8 cellular contexts compared by ENCODE assay signal in the genomic region with DNA sequence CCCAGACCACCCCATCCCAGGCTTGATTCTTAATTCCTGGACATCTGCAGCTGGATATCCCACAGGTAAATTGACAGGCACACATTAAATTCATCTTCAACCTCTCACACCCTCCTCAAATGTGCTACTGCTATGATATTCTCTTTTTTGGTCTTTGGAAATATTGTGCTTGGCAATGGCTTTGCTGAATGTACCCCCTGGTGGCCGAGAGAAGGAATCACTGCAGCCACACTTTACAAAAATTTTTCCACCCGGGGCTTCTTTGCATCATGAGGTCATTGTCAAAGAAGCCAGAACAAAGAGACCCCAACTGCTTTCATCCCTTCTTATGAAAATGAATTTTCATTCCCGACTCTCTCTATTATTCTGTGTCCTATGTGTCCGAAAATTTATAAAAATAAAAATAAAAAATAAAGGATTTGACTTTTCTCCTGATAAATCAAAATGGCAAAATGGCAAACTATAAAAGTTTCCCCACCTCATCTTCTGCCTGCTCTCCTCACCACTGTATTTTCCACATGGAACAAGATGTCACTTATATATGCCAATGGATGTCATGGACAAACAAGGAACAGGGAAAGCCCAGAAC. TPM values are rescaled to one million over a fixed set of nuclear protein-coding genes. Genes with fewer than 3 reads are reported as not detected.
DNase-seq lines count a peak whose midpoint lies in the region; ATAC-seq and TF ChIP-seq lines count a peak whose summit lies in the region.

No MANE protein-coding gene starts in this region.

- 12 to 15% methylated on average over 4 of the region's 4 CpGs for WGBS in tibial nerve, 2 donors

- H3K27ac ChIP-seq in HL-60 (replicated peaks) (no peak overlapping the region), VCaP (no peak overlapping the region), tibial nerve (peak overlapping the region in 2 of 4 donors; percentile 12 to 13)

- peak; percentile 53 for ATAC-seq in GM18505 (IDR thresholded peaks at IDR 0.05; ENCODE audit: unreplicated experiment)

- H3K4me3 ChIP-seq in HL-60 (replicated peaks; ENCODE audit: insufficient read depth, low read length) (no peak overlapping the region), tibial nerve (no peak overlapping the region)

- DNase-seq in Ammon's horn (ENCODE audit: low spot score) (peak; percentile 68), HL-60 (ENCODE audit: low read depth in 1 of 2, low spot score in 1 of 2) (peak in 1 of 2 experiments; percentile 4), iPS-NIHi11 (ENCODE audit: low spot score) (peak; percentile 44), tibial nerve (ENCODE audit: low spot score in 2 of 2) (no peak), GF-D8 (lab: John Stamatoyannopoulos, UW) (no peak)
- DNase-seq in effector CD8-positive, alpha-beta T cell (lab: John Stamatoyannopoulos, UW) = no peak

- TF ChIP-seq EP300 in tibial nerve (IDR thresholded peaks at IDR 0.05) = no peak

- no peaks in the 10 kb centered on the region for H3K9me3 ChIP-seq in tibial nerve

- H3K36me3 ChIP-seq in tibial nerve = no peaks in the 10 kb centered on the region

- TF ChIP-seq CTCF in HL-60 (IDR thresholded peaks at IDR 0.05; ENCODE audit: insufficient read depth, low read length) (peak; percentile 44), VCaP (conservative IDR thresholded peaks at IDR 0.05) (peak; percentile 90), tibial nerve (IDR thresholded peaks at IDR 0.05) (peak; percentile 65 to 87 (median 75))

- peaks cover 0 to 7% (median 0%) of the 10 kb centered on the region in 4 donors for H3K4me1 ChIP-seq in tibial nerve

- peaks cover 17% of the 10 kb centered on the region for H3K27me3 ChIP-seq in HL-60 (ENCODE audit: insufficient read depth, poor library complexity, severe bottlenecking)
- no peaks in the 10 kb centered on the region for H3K27me3 ChIP-seq in tibial nerve

- TF ChIP-seq POLR2A in GM18505 (IDR thresholded peaks at IDR 0.05; ENCODE audit: borderline replicate concordance, extremely low read depth, insufficient read depth, insufficient read length) = no peak
- TF ChIP-seq POLR2A in tibial nerve (IDR thresholded peaks at IDR 0.05) = no peak

RNA-seq across cellular contexts. Expression of a gene that starts 15.0 kb away (rescaled TPM):
- 100 to 1,000 TPM in 1 of 4 donors, 10 to 100 TPM in 3; 50.8 to 104 (median 58.2) TPM for total RNA-seq in tibial nerve

RNA-seq across cellular contexts. Expression of a gene that starts 17.9 kb away (rescaled TPM):
- not detected for total RNA-seq in tibial nerve

Comparison
In these comparisons a context has a peak if more than half of its experiments do, and no peak if none do; other contexts are left out.
1. DNase-seq: peak in Ammon's horn (single experiment) and iPS-NIHi11 (single experiment); none in tibial nerve (0 of 2), GF-D8 (single experiment) and effector CD8-positive, alpha-beta T cell (single experiment).
2. Peak in every context shown above with its lines, with median percentiles within 50 percentile points of each other: CTCF ChIP-seq.